ENCODE assay signal across 8 cellular contexts in genomic region chr3:123201223-123201556, GRCh38. TPM values are rescaled to one million over a fixed set of nuclear protein-coding genes. Genes with fewer than 3 reads are reported as not detected.
DNase-seq lines count a peak whose midpoint lies in the region; ATAC-seq and TF ChIP-seq lines count a peak whose summit lies in the region.

No MANE protein-coding gene starts in this region.

- H3K9me3 ChIP-seq in ES-I3 (ENCODE audit: control insufficient read depth, insufficient read depth, low read length), result no peaks in the 10 kb centered on the region
- no peaks in the 10 kb centered on the region for H3K9me3 ChIP-seq in Peyer's patch
- no peaks in the 10 kb centered on the region for H3K9me3 ChIP-seq in esophagus (ENCODE audit: control insufficient read depth in 2 of 2, insufficient read depth in 1 of 2, low read depth in 1 of 2, low read length in 1 of 2)
- H3K9me3 ChIP-seq in parathyroid adenoma (ENCODE audit: control insufficient read depth, low read length), result no peaks in the 10 kb centered on the region

- H3K27me3 ChIP-seq in Peyer's patch, result no peaks in the 10 kb centered on the region
- H3K27me3 ChIP-seq in esophagus (ENCODE audit: control insufficient read depth in 1 of 2, insufficient read depth in 2 of 2, low read length in 2 of 2), result no peaks in the 10 kb centered on the region
- no peaks in the 10 kb centered on the region for H3K27me3 ChIP-seq in parathyroid adenoma (ENCODE audit: control insufficient read depth, insufficient read depth, low read length)

- TF ChIP-seq CTCF in Peyer's patch (IDR thresholded peaks at IDR 0.05) (no peak), parathyroid adenoma (IDR thresholded peaks at IDR 0.05) (no peak)

- H2AFZ ChIP-seq in parathyroid adenoma, result peak overlapping the region; percentile 98

- TF ChIP-seq POLR2A in Peyer's patch (IDR thresholded peaks at IDR 0.05), result no peak

- WGBS in esophagus, 2 donors, result 2 to 4% methylated on average over 6 of the region's 6 CpGs

- H3K36me3 ChIP-seq in ES-I3 (ENCODE audit: insufficient read depth, low read length) (no peaks in the 10 kb centered on the region), Peyer's patch (no peaks in the 10 kb centered on the region), esophagus (ENCODE audit: control insufficient read depth in 2 of 2, insufficient read depth in 2 of 2, low read length in 1 of 2) (no peaks in the 10 kb centered on the region), parathyroid adenoma (ENCODE audit: control insufficient read depth, insufficient read depth, low read length) (no peaks in the 10 kb centered on the region)

- intact Hi-C loops in sciatic nerve (cut with DNase I), result no loop called here

- peak overlapping the region; percentile 69 to 88 (median 78) for H3K27ac ChIP-seq in Peyer's patch
- peak overlapping the region; percentile 62 to 65 for H3K27ac ChIP-seq in esophagus (ENCODE audit: low read depth in 2 of 2, low read length in 1 of 2)
- peak overlapping the region; percentile 84 for H3K27ac ChIP-seq in parathyroid adenoma

- H3K4me1 ChIP-seq in ES-I3 (ENCODE audit: insufficient read depth, low read length), result peaks cover 3% of the 10 kb centered on the region
- peaks cover 0 to 9% (median 0%) of the 10 kb centered on the region in 4 donors for H3K4me1 ChIP-seq in Peyer's patch
- H3K4me1 ChIP-seq in esophagus (ENCODE audit: control insufficient read depth in 2 of 2, insufficient read depth in 2 of 2, low read length in 1 of 2), result peaks cover 0 to 3% of the 10 kb centered on the region in 2 donors
- H3K4me1 ChIP-seq in parathyroid adenoma, result no peaks in the 10 kb centered on the region

- DNase-seq in Peyer's patch, result no peak
- DNase-seq in DMS 273 (lab: John Stamatoyannopoulos, UW; ENCODE audit: unreplicated experiment), result no peak
- DNase-seq in sciatic nerve (ENCODE audit: low spot score), result no peak
- no peak for DNase-seq in activated CD4-positive, CD25-positive, alpha-beta regulatory T cell treated with anti-CD3 and anti-CD28 coated beads, Interleukin-2, amount 50 U/mL, for 72 hours

- peak overlapping the region; percentile 97 for H3K4me2 ChIP-seq in parathyroid adenoma (ENCODE audit: low read length)

- H3K4me3 ChIP-seq in Peyer's patch (peak overlapping the region; percentile 80 to 91 (median 84)), esophagus (ENCODE audit: low read depth in 1 of 2, low read length in 2 of 2) (peak overlapping the region; percentile 91 to 96), parathyroid adenoma (ENCODE audit: low read depth, low read length) (peak overlapping the region; percentile 94)

- peak overlapping the region; percentile 88 for H3K9ac ChIP-seq in ES-I3 (ENCODE audit: low read depth, low read length)
- H3K9ac ChIP-seq in parathyroid adenoma, result no peak overlapping the region

- peaks cover 9% of the 10 kb centered on the region for H3K79me2 ChIP-seq in parathyroid adenoma

- ATAC-seq in GM18907 (IDR thresholded peaks at IDR 0.05; ENCODE audit: unreplicated experiment), result no peak
- no peak for ATAC-seq in sciatic nerve

RNA-seq across cellular contexts. Expression of gene SEC22A, which starts 0.6 kb away (rescaled TPM):
- total RNA-seq in Peyer's patch (10 to 100 TPM in 3 of 4 donors, 1 to 10 TPM in 1; 9.9 to 21.7 (median 16.5) TPM), sciatic nerve (16.2 TPM)
- 10 to 100 TPM in 1 of 2 donors, 1 to 10 TPM in 1; 3.2 to 11.5 TPM for polyA plus RNA-seq in esophagus
